Comparison of ENCODE assay signal across 16 cellular contexts in the genomic region with DNA sequence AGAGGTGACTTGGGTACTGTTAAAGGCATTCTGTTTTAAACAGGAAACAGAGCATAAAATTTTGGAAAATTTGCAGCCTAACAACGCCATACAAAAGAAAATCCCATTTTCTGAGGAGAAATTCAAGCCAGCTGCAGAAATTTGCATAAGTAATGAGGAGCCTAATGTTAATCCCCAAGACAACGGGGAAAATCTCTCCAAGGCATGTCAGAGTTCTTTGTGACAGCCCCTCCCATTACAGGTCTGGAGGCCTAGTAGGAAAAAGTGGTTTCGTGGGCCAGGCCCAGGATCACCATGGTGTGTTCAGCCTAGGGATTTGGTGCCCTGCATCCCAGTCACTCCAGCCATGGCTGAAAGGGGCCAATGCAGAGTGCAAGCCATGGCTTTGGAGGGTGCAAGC.
A peak's percentile ranks its signal among the peaks of the same experiment; 100 is the strongest.
DNase-seq lines count a peak whose midpoint lies in the region; TF ChIP-seq lines count a peak whose summit lies in the region.
"Had no signal": no experiment of that assay in that cellular context is flagged by ENCODE, and none has a peak within 500 bp of the region (broad histone marks: within the 10 kb centered on the region; RNA-seq: fewer than 3 reads in every experiment).

No MANE protein-coding gene starts in this region.

- CTCF ChIA-PET in activated CD4-positive, alpha-beta T cell treated with anti-CD3 and anti-CD28 coated beads, Interleukin-2, amount 10 ng/mL, durations not matched to agents 7 days and 5 days (lab: Charles Lee) = no interaction called here
- CTCF ChIA-PET in activated CD4-positive, alpha-beta memory T cell treated with anti-CD3 and anti-CD28 coated beads for 36 hours (lab: Charles Lee) = no interaction called here

- H3K79me1 ChIP-seq in neuronal stem cell (ENCODE audit: low read depth, low read length) = no peaks in the 10 kb centered on the region

- H2BK5ac ChIP-seq in neuronal stem cell (ENCODE audit: low read length) = no peak overlapping the region

- no peak overlapping the region for H3K9ac ChIP-seq in neuronal stem cell (ENCODE audit: low read depth, low read length, poor library complexity)

- H2BK12ac ChIP-seq in neuronal stem cell (ENCODE audit: low read length) = no peak overlapping the region

- no peaks in the 10 kb centered on the region for H3K36me3 ChIP-seq in neuronal stem cell (replicated peaks in 1 of 2; ENCODE audit: control insufficient read depth in 2 of 2, insufficient read depth in 2 of 2, low read length in 2 of 2)
- no peaks in the 10 kb centered on the region for H3K36me3 ChIP-seq in hepatocyte (replicated peaks; ENCODE audit: insufficient read depth, low read depth)

- no peak overlapping the region for H3K4me3 ChIP-seq in neuronal stem cell (ENCODE audit: low read length in 2 of 2)
- H3K4me3 ChIP-seq in hepatocyte = no peak overlapping the region

- no CpG with 5 or more reads among the region's 3 CpGs for WGBS in neuronal stem cell (ENCODE audit: extremely low coverage in 2 of 2, insufficient read length in 2 of 2, insufficient replicate concordance in 1 of 2), 2 donors
- 66% methylated on average over 3 of the region's 3 CpGs for WGBS in hepatocyte (ENCODE audit: low lambda C conversion rate, missing lambda C conversion rate)

- H3K18ac ChIP-seq in neuronal stem cell (ENCODE audit: low read length) = no peak overlapping the region

- H3K27me3 ChIP-seq in neuronal stem cell (ENCODE audit: control insufficient read depth in 3 of 3, insufficient read depth in 3 of 3, low read depth in 1 of 3, low read length in 3 of 3) = no peaks in the 10 kb centered on the region
- H3K27me3 ChIP-seq in hepatocyte = no peaks in the 10 kb centered on the region

- H2BK120ac ChIP-seq in neuronal stem cell (ENCODE audit: low read depth, low read length) = no peak overlapping the region

- no peaks in the 10 kb centered on the region for H4K20me1 ChIP-seq in hepatocyte (ENCODE audit: insufficient read depth, poor library complexity, severe bottlenecking)

- no peaks in the 10 kb centered on the region for H3K9me2 ChIP-seq in hepatocyte (replicated peaks; ENCODE audit: insufficient read depth)

- H2AK5ac ChIP-seq in neuronal stem cell (ENCODE audit: low read depth, low read length) = no peak overlapping the region

- no peak overlapping the region for H2BK15ac ChIP-seq in neuronal stem cell (ENCODE audit: low read length)

- no peaks in the 10 kb centered on the region for H3K4me1 ChIP-seq in neuronal stem cell (ENCODE audit: control insufficient read depth in 2 of 2, insufficient read depth in 1 of 2, low read depth in 1 of 2, low read length in 2 of 2)
- no peaks in the 10 kb centered on the region for H3K4me1 ChIP-seq in hepatocyte (ENCODE audit: insufficient read depth)

- no peak overlapping the region for H4K8ac ChIP-seq in neuronal stem cell (ENCODE audit: low read depth, low read length)

- H3K27ac Mint-ChIP-seq in activated CD4-positive, alpha-beta T cell treated with anti-CD3 and anti-CD28 coated beads, Interleukin-2, amount 10 ng/mL, durations not matched to agents 7 days and 5 days = no peak overlapping the region
- no peak overlapping the region for H3K27ac Mint-ChIP-seq in activated CD4-positive, alpha-beta memory T cell treated with anti-CD3 and anti-CD28 coated beads for 36 hours
- H3K27ac Mint-ChIP-seq: CD14-positive monocyte; CD4-positive, alpha-beta memory T cell; HFFc6 had no signal

- H4K91ac ChIP-seq in neuronal stem cell (ENCODE audit: low read depth, low read length, poor library complexity) = no peak overlapping the region

- intact Hi-C loops in activated CD4-positive, alpha-beta memory T cell treated with anti-CD3 and anti-CD28 coated beads for 36 hours (cut with micrococcal nuclease) = no loop called here

- POLR2A ChIA-PET in activated CD4-positive, alpha-beta T cell treated with anti-CD3 and anti-CD28 coated beads, Interleukin-2, amount 10 ng/mL, durations not matched to agents 7 days and 5 days (lab: Charles Lee) = no interaction called here
- POLR2A ChIA-PET in activated CD4-positive, alpha-beta memory T cell treated with anti-CD3 and anti-CD28 coated beads for 36 hours (lab: Charles Lee) = no interaction called here

- H3K14ac ChIP-seq in neuronal stem cell (ENCODE audit: low read length) = no peak overlapping the region

- H3K36me3 Mint-ChIP-seq in activated CD4-positive, alpha-beta T cell treated with anti-CD3 and anti-CD28 coated beads, Interleukin-2, amount 10 ng/mL, durations not matched to agents 7 days and 5 days (ENCODE audit: low read depth) = no peaks in the 10 kb centered on the region
- H3K36me3 Mint-ChIP-seq in activated CD4-positive, alpha-beta memory T cell treated with anti-CD3 and anti-CD28 coated beads for 36 hours = no peaks in the 10 kb centered on the region
- H3K36me3 Mint-ChIP-seq: CD14-positive monocyte; CD4-positive, alpha-beta memory T cell had no signal

- no peaks in the 10 kb centered on the region for H3K4me1 Mint-ChIP-seq in activated CD4-positive, alpha-beta T cell treated with anti-CD3 and anti-CD28 coated beads, Interleukin-2, amount 10 ng/mL, durations not matched to agents 7 days and 5 days
- H3K4me1 Mint-ChIP-seq in activated CD4-positive, alpha-beta memory T cell treated with anti-CD3 and anti-CD28 coated beads for 36 hours (ENCODE audit: low read depth) = no peaks in the 10 kb centered on the region
- H3K4me1 Mint-ChIP-seq: CD14-positive monocyte; CD4-positive, alpha-beta memory T cell had no signal

- no peak overlapping the region for H3K27ac ChIP-seq in neuronal stem cell (replicated peaks; ENCODE audit: low read length)
- H3K27ac ChIP-seq in hepatocyte = no peak overlapping the region

- DNase-seq in C1 segment of cervical spinal cord (lab: John Stamatoyannopoulos, UW) (peak in 8 of 14 donors; percentile 5 to 63 (median 22)), hippocampal formation (lab: John Stamatoyannopoulos, UW) (peak; percentile 2 to 9), neuronal stem cell (ENCODE audit: low spot score) (no peak), hepatocyte (ENCODE audit: low spot score) (no peak)
- no peak for DNase-seq in activated CD4-positive, alpha-beta T cell treated with anti-CD3 and anti-CD28 coated beads, Interleukin-2, amount 10 ng/mL, durations not matched to agents 7 days and 5 days
- no peak for DNase-seq in activated CD4-positive, alpha-beta memory T cell treated with anti-CD3 and anti-CD28 coated beads for 36 hours
- DNase-seq: ACHN; CD4-positive, alpha-beta memory T cell; DMS153; DMS79; GF-D8; GOT3; H7; HFFc6; IMR-90 had no signal

- no peak overlapping the region for H3K4me3 Mint-ChIP-seq in activated CD4-positive, alpha-beta T cell treated with anti-CD3 and anti-CD28 coated beads, Interleukin-2, amount 10 ng/mL, durations not matched to agents 7 days and 5 days
- no peak overlapping the region for H3K4me3 Mint-ChIP-seq in activated CD4-positive, alpha-beta memory T cell treated with anti-CD3 and anti-CD28 coated beads for 36 hours
- H3K4me3 Mint-ChIP-seq: CD14-positive monocyte; CD4-positive, alpha-beta memory T cell; HFFc6 had no signal

- H3K4me2 ChIP-seq in neuronal stem cell (ENCODE audit: insufficient read depth, low read length, poor library complexity, severe bottlenecking) (no peak overlapping the region), hepatocyte (no peak overlapping the region)

- peaks cover 6% of the 10 kb centered on the region for H3K9me3 Mint-ChIP-seq in activated CD4-positive, alpha-beta T cell treated with anti-CD3 and anti-CD28 coated beads, Interleukin-2, amount 10 ng/mL, durations not matched to agents 7 days and 5 days
- peaks cover 22% of the 10 kb centered on the region for H3K9me3 Mint-ChIP-seq in activated CD4-positive, alpha-beta memory T cell treated with anti-CD3 and anti-CD28 coated beads for 36 hours

- peak overlapping the region; percentile 34 for H2AFZ ChIP-seq in neuronal stem cell (ENCODE audit: low read length)
- H2AFZ ChIP-seq in hepatocyte = no peak overlapping the region

- no peaks in the 10 kb centered on the region for H3K79me2 ChIP-seq in hepatocyte

- H3K27me3 Mint-ChIP-seq in activated CD4-positive, alpha-beta T cell treated with anti-CD3 and anti-CD28 coated beads, Interleukin-2, amount 10 ng/mL, durations not matched to agents 7 days and 5 days = no peaks in the 10 kb centered on the region
- H3K27me3 Mint-ChIP-seq in activated CD4-positive, alpha-beta memory T cell treated with anti-CD3 and anti-CD28 coated beads for 36 hours = no peaks in the 10 kb centered on the region
- H3K27me3 Mint-ChIP-seq: CD4-positive, alpha-beta memory T cell had no signal

- no peak for TF ChIP-seq CTCF in hepatocyte (IDR thresholded peaks at IDR 0.05; ENCODE audit: poor library complexity)

- H3K9me3 ChIP-seq in neuronal stem cell (replicated peaks in 1 of 2; ENCODE audit: control insufficient read depth in 2 of 2, insufficient read depth in 1 of 2, low read depth in 1 of 2, low read length in 2 of 2) (no peaks in the 10 kb centered on the region), hepatocyte (ENCODE audit: low read depth) (no peaks in the 10 kb centered on the region)

- no peak overlapping the region for H3K23ac ChIP-seq in neuronal stem cell (ENCODE audit: low read depth, low read length, poor library complexity)

- H3K4ac ChIP-seq in neuronal stem cell (ENCODE audit: low read length) = no peak overlapping the region

Comparison
In these comparisons a context has a peak if more than half of its experiments do, and no peak if none do; other contexts are left out.
1. DNase-seq: peak in C1 segment of cervical spinal cord (8 of 14) and hippocampal formation (2 of 2); none in neuronal stem cell (single experiment), hepatocyte (single experiment), activated CD4-positive, alpha-beta T cell treated with anti-CD3 and anti-CD28 coated beads, Interleukin-2, amount 10 ng/mL, durations not matched to agents 7 days and 5 days (single experiment) and activated CD4-positive, alpha-beta memory T cell treated with anti-CD3 and anti-CD28 coated beads for 36 hours (single experiment).